In genomic region chr1:17862125-17862524, GRCh38 we compare ENCODE assay signal across 21 cellular contexts.
"Had no signal": no experiment of that assay in that cellular context is flagged by ENCODE, and none has a peak within 500 bp of the region (broad histone marks: within the 10 kb centered on the region; RNA-seq: fewer than 3 reads in every experiment).

No MANE protein-coding gene starts in this region.

- ATAC-seq: effector memory CD8-positive, alpha-beta T cell; left ventricle myocardium superior; lower lobe of right lung; natural killer cell; psoas muscle; right cardiac atrium; stimulated activated naive B cell treated with anti-CD40 and anti-IgM and Interleukin-4, amounts not matched to agents 10 μg/mL and 1 μg/mL and 100 μg/mL, for 72 hours; stimulated activated naive CD8-positive, alpha-beta T cell treated with anti-CD3 and anti-CD28 coated beads, Interleukin-15, amount 100 ng/mL, for 72 hours; upper lobe of right lung had no signal

- H3K4me3 ChIP-seq: esophagus squamous epithelium, lower lobe of right lung, ovary, psoas muscle, suprapubic skin, transverse colon, upper lobe of right lung, uterus had no signal

- H3K27ac Mint-ChIP-seq: effector memory CD8-positive, alpha-beta T cell; natural killer cell; stimulated activated naive CD8-positive, alpha-beta T cell treated with anti-CD3 and anti-CD28 coated beads, Interleukin-15, amount 100 ng/mL, for 72 hours had no signal

- H3K36me3 ChIP-seq: esophagus squamous epithelium, lower lobe of right lung, ovary, suprapubic skin, transverse colon, upper lobe of right lung, uterus had no signal

- H3K4me1 Mint-ChIP-seq: natural killer cell; stimulated activated naive CD8-positive, alpha-beta T cell treated with anti-CD3 and anti-CD28 coated beads, Interleukin-15, amount 100 ng/mL, for 72 hours had no signal

- H3K27ac ChIP-seq: esophagus squamous epithelium, lower lobe of right lung, ovary, psoas muscle, suprapubic skin, transverse colon, upper lobe of right lung, uterus had no signal

- DNase-seq: cortex of kidney; effector memory CD8-positive, alpha-beta T cell; erythroblast; esophagus squamous epithelium; hypothalamus; left ventricle myocardium superior; lower lobe of right lung; natural killer cell; occipital lobe; ovary; psoas muscle; right cardiac atrium; small intestine; stimulated activated CD4-positive, alpha-beta T cell treated with anti-CD3 and anti-CD28 coated beads, Interleukin-15, amount 100 ng/mL, for 24 hours; stimulated activated CD4-positive, alpha-beta T cell treated with anti-CD3 and anti-CD28 coated beads, Interleukin-2, amount 100 ng/mL, for 48 hours; stimulated activated naive B cell treated with anti-CD40 and anti-IgM and Interleukin-4, amounts not matched to agents 10 μg/mL and 1 μg/mL and 100 μg/mL, for 72 hours; stimulated activated naive CD8-positive, alpha-beta T cell treated with anti-CD3 and anti-CD28 coated beads, Interleukin-15, amount 100 ng/mL, for 72 hours; transverse colon; upper lobe of right lung; uterus had no signal

- H3K4me1 ChIP-seq: esophagus squamous epithelium, lower lobe of right lung, psoas muscle, suprapubic skin, transverse colon, upper lobe of right lung, uterus had no signal

- H3K4me3 Mint-ChIP-seq: effector memory CD8-positive, alpha-beta T cell; natural killer cell; stimulated activated naive B cell treated with anti-CD40 and anti-IgM and Interleukin-4, amounts not matched to agents 10 μg/mL and 1 μg/mL and 100 μg/mL, for 72 hours; stimulated activated naive CD8-positive, alpha-beta T cell treated with anti-CD3 and anti-CD28 coated beads, Interleukin-15, amount 100 ng/mL, for 72 hours had no signal

- H3K36me3 Mint-ChIP-seq: natural killer cell; stimulated activated naive B cell treated with anti-CD40 and anti-IgM and Interleukin-4, amounts not matched to agents 10 μg/mL and 1 μg/mL and 100 μg/mL, for 72 hours had no signal

- H3K27me3 Mint-ChIP-seq: stimulated activated naive CD8-positive, alpha-beta T cell treated with anti-CD3 and anti-CD28 coated beads, Interleukin-15, amount 100 ng/mL, for 72 hours had no signal

- H3K9me3 ChIP-seq: esophagus squamous epithelium, lower lobe of right lung, ovary, psoas muscle, suprapubic skin, transverse colon, upper lobe of right lung, uterus had no signal

- H3K27me3 ChIP-seq: ovary, transverse colon, upper lobe of right lung, uterus had no signal
